ENCODE assay signal across 20 cellular contexts in genomic region chr3:177995733-177996085, GRCh38.
DNase-seq lines count a peak whose midpoint lies in the region; ATAC-seq, FAIRE-seq and TF ChIP-seq lines count a peak whose summit lies in the region.
"Had no signal": no experiment of that assay in that cellular context is flagged by ENCODE, and none has a peak within 500 bp of the region (broad histone marks: within the 10 kb centered on the region; RNA-seq: fewer than 3 reads in every experiment).

No MANE protein-coding gene starts in this region.

- H3K27ac ChIP-seq in CD4-positive, CD25-positive, alpha-beta regulatory T cell (ENCODE audit: insufficient read depth, low read length, poor library complexity, severe bottlenecking) = no peak overlapping the region
- peak overlapping the region; percentile 2 for H3K27ac ChIP-seq in osteoblast (ENCODE audit: low read depth, low read length)
- H3K27ac ChIP-seq in pancreas = no peak overlapping the region

- H3K9me3 ChIP-seq in CD4-positive, CD25-positive, alpha-beta regulatory T cell (ENCODE audit: control insufficient read depth in 2 of 2, low read length in 2 of 2) = peaks cover 7 to 8% of the 10 kb centered on the region in 2 experiments
- H3K9me3 ChIP-seq in osteoblast (ENCODE audit: low read depth, low read length) (no peaks in the 10 kb centered on the region), pancreas (no peaks in the 10 kb centered on the region)

- H3K4me3 ChIP-seq in CD4-positive, CD25-positive, alpha-beta regulatory T cell (ENCODE audit: low read depth, low read length) = no peak overlapping the region
- H3K4me3 ChIP-seq in osteoblast (ENCODE audit: insufficient read depth, low read length) = no peak overlapping the region
- no peak overlapping the region for H3K4me3 ChIP-seq in pancreas

- POLR2A ChIA-PET in activated CD4-positive, alpha-beta memory T cell treated with anti-CD3 and anti-CD28 coated beads for 36 hours (lab: Charles Lee) = no interaction called here
- POLR2A ChIA-PET in activated CD4-positive, alpha-beta memory T cell treated with anti-CD3 and anti-CD28 coated beads, Interleukin-2, amount 10 ng/mL, durations not matched to agents 7 days and 5 days (lab: Charles Lee) = no interaction called here

- TF ChIP-seq CTCF in osteoblast (IDR thresholded peaks at IDR 0.05; ENCODE audit: extremely low read depth, low read depth, low read length) = no peak
- no peak for TF ChIP-seq CTCF in pancreas (IDR thresholded peaks at IDR 0.05)

- H3K79me2 ChIP-seq in osteoblast (ENCODE audit: insufficient read depth, low read length) = no peaks in the 10 kb centered on the region

- no peaks in the 10 kb centered on the region for H3K36me3 ChIP-seq in CD4-positive, CD25-positive, alpha-beta regulatory T cell (ENCODE audit: control insufficient read depth, insufficient read depth, low read length)
- H3K36me3 ChIP-seq in osteoblast (ENCODE audit: insufficient read depth, low read length) = no peaks in the 10 kb centered on the region
- H3K36me3 ChIP-seq in pancreas = no peaks in the 10 kb centered on the region

- no peak for FAIRE-seq in pancreas (lab: Jason Lieb, UNC)
- FAIRE-seq: A204.1, GM12892 had no signal

- no peak overlapping the region for H3K4me3 Mint-ChIP-seq in activated CD4-positive, alpha-beta memory T cell treated with anti-CD3 and anti-CD28 coated beads for 36 hours
- no peak overlapping the region for H3K4me3 Mint-ChIP-seq in activated CD4-positive, alpha-beta memory T cell treated with anti-CD3 and anti-CD28 coated beads, Interleukin-2, amount 10 ng/mL, durations not matched to agents 7 days and 5 days
- no peak overlapping the region for H3K4me3 Mint-ChIP-seq in CD4-positive, CD25-positive, alpha-beta regulatory T cell
- no peak overlapping the region for H3K4me3 Mint-ChIP-seq in activated T-helper 2 cell treated with anti-CD3 and anti-CD28 coated beads, Interferon-gamma antibody, Interleukin-2, Interleukin-4, amounts not matched to agents 10 μg/mL and 5 μg/mL and 100 μg/mL, durations not matched to agents 14 hours and 24 hours and 36 hours (ENCODE audit: low read depth)
- H3K4me3 Mint-ChIP-seq: CD14-positive monocyte had no signal

- peak overlapping the region; percentile 21 for H3K27ac Mint-ChIP-seq in activated CD4-positive, alpha-beta memory T cell treated with anti-CD3 and anti-CD28 coated beads for 36 hours
- no peak overlapping the region for H3K27ac Mint-ChIP-seq in activated CD4-positive, alpha-beta memory T cell treated with anti-CD3 and anti-CD28 coated beads, Interleukin-2, amount 10 ng/mL, durations not matched to agents 7 days and 5 days
- H3K27ac Mint-ChIP-seq in CD4-positive, CD25-positive, alpha-beta regulatory T cell = peak overlapping the region in 2 of 3 donors; percentile 82 to 88
- peak overlapping the region; percentile 84 for H3K27ac Mint-ChIP-seq in activated T-helper 2 cell treated with anti-CD3 and anti-CD28 coated beads, Interferon-gamma antibody, Interleukin-2, Interleukin-4, amounts not matched to agents 10 μg/mL and 5 μg/mL and 100 μg/mL, durations not matched to agents 14 hours and 24 hours and 36 hours

- peaks cover 29% of the 10 kb centered on the region for H3K4me1 Mint-ChIP-seq in activated CD4-positive, alpha-beta memory T cell treated with anti-CD3 and anti-CD28 coated beads for 36 hours (ENCODE audit: low read depth)
- H3K4me1 Mint-ChIP-seq in activated CD4-positive, alpha-beta memory T cell treated with anti-CD3 and anti-CD28 coated beads, Interleukin-2, amount 10 ng/mL, durations not matched to agents 7 days and 5 days = peaks cover 7% of the 10 kb centered on the region
- peaks cover 7 to 33% (median 18%) of the 10 kb centered on the region in 4 donors for H3K4me1 Mint-ChIP-seq in CD4-positive, CD25-positive, alpha-beta regulatory T cell
- H3K4me1 Mint-ChIP-seq in activated T-helper 2 cell treated with anti-CD3 and anti-CD28 coated beads, Interferon-gamma antibody, Interleukin-2, Interleukin-4, amounts not matched to agents 10 μg/mL and 5 μg/mL and 100 μg/mL, durations not matched to agents 14 hours and 24 hours and 36 hours (ENCODE audit: low read depth) = peaks cover 27% of the 10 kb centered on the region

- DNase-seq in activated CD4-positive, alpha-beta memory T cell treated with anti-CD3 and anti-CD28 coated beads for 36 hours = no peak
- DNase-seq in activated CD4-positive, alpha-beta memory T cell treated with anti-CD3 and anti-CD28 coated beads, Interleukin-2, amount 10 ng/mL, durations not matched to agents 7 days and 5 days = no peak
- no peak for DNase-seq in CD4-positive, CD25-positive, alpha-beta regulatory T cell
- no peak for DNase-seq in activated T-helper 2 cell treated with anti-CD3 and anti-CD28 coated beads, Interferon-gamma antibody, Interleukin-2, Interleukin-4, amounts not matched to agents 10 μg/mL and 5 μg/mL and 100 μg/mL, durations not matched to agents 14 hours and 24 hours and 36 hours (ENCODE audit: low spot score)
- no peak for DNase-seq in osteoblast (ENCODE audit: insufficient read length, low spot score, missing footprints)
- no peak for DNase-seq in pancreas
- DNase-seq in activated CD8-positive, alpha-beta memory T cell treated with anti-CD3 and anti-CD28 coated beads, Interleukin-2, amount 50 U/mL, for 4 hours = no peak
- DNase-seq in stimulated activated CD4-positive, alpha-beta T cell treated with anti-CD3 and anti-CD28 coated beads, Interleukin-2, amount 100 ng/mL, for 24 hours = no peak
- DNase-seq: DND-41, GDM1, Karpas-422, NCI-H1105 treated with DMSO at 0.1 percent for 48 hours, NCI-H187, NCI-H446, NCI-H748 treated with DMSO at 0.1 percent for 48 hours, PC-3 had no signal

- no peak overlapping the region for H2AFZ ChIP-seq in osteoblast (ENCODE audit: low read length)

- no peaks in the 10 kb centered on the region for H3K27me3 ChIP-seq in CD4-positive, CD25-positive, alpha-beta regulatory T cell (ENCODE audit: control insufficient read depth, insufficient read depth, low read length)
- H3K27me3 ChIP-seq in osteoblast (ENCODE audit: insufficient read depth, low read length) (no peaks in the 10 kb centered on the region), pancreas (no peaks in the 10 kb centered on the region)

- peaks cover 11% of the 10 kb centered on the region for H3K36me3 Mint-ChIP-seq in activated CD4-positive, alpha-beta memory T cell treated with anti-CD3 and anti-CD28 coated beads for 36 hours
- H3K36me3 Mint-ChIP-seq in activated CD4-positive, alpha-beta memory T cell treated with anti-CD3 and anti-CD28 coated beads, Interleukin-2, amount 10 ng/mL, durations not matched to agents 7 days and 5 days (ENCODE audit: low read depth) = peaks cover 9% of the 10 kb centered on the region
- peaks cover 6% of the 10 kb centered on the region for H3K36me3 Mint-ChIP-seq in CD4-positive, CD25-positive, alpha-beta regulatory T cell
- H3K36me3 Mint-ChIP-seq in activated T-helper 2 cell treated with anti-CD3 and anti-CD28 coated beads, Interferon-gamma antibody, Interleukin-2, Interleukin-4, amounts not matched to agents 10 μg/mL and 5 μg/mL and 100 μg/mL, durations not matched to agents 14 hours and 24 hours and 36 hours (ENCODE audit: low read depth) = peaks cover 9% of the 10 kb centered on the region

- intact Hi-C loops in activated CD4-positive, alpha-beta memory T cell treated with anti-CD3 and anti-CD28 coated beads for 36 hours (cut with micrococcal nuclease) = loop anchor here (2.0 to 5.0 kb wide), 2 partner anchors 209 to 398 kb away; no protein-coding TSS in a partner anchor
- intact Hi-C loops in activated T-helper 2 cell treated with anti-CD3 and anti-CD28 coated beads, Interferon-gamma antibody, Interleukin-2, Interleukin-4, amounts not matched to agents 10 μg/mL and 5 μg/mL and 100 μg/mL, durations not matched to agents 14 hours and 24 hours and 36 hours (cut with micrococcal nuclease) = loop anchor here (1.0 to 10.0 kb wide), 7 partner anchors 9 to 941 kb away; no protein-coding TSS in a partner anchor
- intact Hi-C loops in pancreas (cut with DNase I) = no loop called here

- ATAC-seq in CD4-positive, CD25-positive, alpha-beta regulatory T cell (ENCODE audit: low read depth in 2 of 2) = no peak
- ATAC-seq in pancreas = no peak
- ATAC-seq: HCT116, PC-3 had no signal

- H4K20me1 ChIP-seq in osteoblast (ENCODE audit: insufficient read depth, low read length) = no peaks in the 10 kb centered on the region

- H3K27me3 Mint-ChIP-seq in activated CD4-positive, alpha-beta memory T cell treated with anti-CD3 and anti-CD28 coated beads for 36 hours = no peaks in the 10 kb centered on the region
- no peaks in the 10 kb centered on the region for H3K27me3 Mint-ChIP-seq in activated CD4-positive, alpha-beta memory T cell treated with anti-CD3 and anti-CD28 coated beads, Interleukin-2, amount 10 ng/mL, durations not matched to agents 7 days and 5 days
- H3K27me3 Mint-ChIP-seq in CD4-positive, CD25-positive, alpha-beta regulatory T cell = no peaks in the 10 kb centered on the region
- H3K27me3 Mint-ChIP-seq in activated T-helper 2 cell treated with anti-CD3 and anti-CD28 coated beads, Interferon-gamma antibody, Interleukin-2, Interleukin-4, amounts not matched to agents 10 μg/mL and 5 μg/mL and 100 μg/mL, durations not matched to agents 14 hours and 24 hours and 36 hours (ENCODE audit: low read depth) = no peaks in the 10 kb centered on the region

- no peak overlapping the region for H3K4me2 ChIP-seq in osteoblast (ENCODE audit: insufficient read depth, low read length)

- H3K4me1 ChIP-seq in CD4-positive, CD25-positive, alpha-beta regulatory T cell (ENCODE audit: control insufficient read depth, insufficient read depth, low read length, poor library complexity, severe bottlenecking) = no peaks in the 10 kb centered on the region
- H3K4me1 ChIP-seq in osteoblast (ENCODE audit: insufficient read depth, low read length) = peaks cover 7% of the 10 kb centered on the region
- no peaks in the 10 kb centered on the region for H3K4me1 ChIP-seq in pancreas

- H3K9me3 Mint-ChIP-seq in activated CD4-positive, alpha-beta memory T cell treated with anti-CD3 and anti-CD28 coated beads for 36 hours = peaks cover 14% of the 10 kb centered on the region
- peaks cover 5% of the 10 kb centered on the region for H3K9me3 Mint-ChIP-seq in activated CD4-positive, alpha-beta memory T cell treated with anti-CD3 and anti-CD28 coated beads, Interleukin-2, amount 10 ng/mL, durations not matched to agents 7 days and 5 days
- peaks cover 0 to 10% (median 4%) of the 10 kb centered on the region in 7 donors for H3K9me3 Mint-ChIP-seq in CD4-positive, CD25-positive, alpha-beta regulatory T cell
- H3K9me3 Mint-ChIP-seq in activated T-helper 2 cell treated with anti-CD3 and anti-CD28 coated beads, Interferon-gamma antibody, Interleukin-2, Interleukin-4, amounts not matched to agents 10 μg/mL and 5 μg/mL and 100 μg/mL, durations not matched to agents 14 hours and 24 hours and 36 hours = peaks cover 18% of the 10 kb centered on the region

- CTCF ChIA-PET in activated CD4-positive, alpha-beta memory T cell treated with anti-CD3 and anti-CD28 coated beads for 36 hours (lab: Charles Lee) = no interaction called here
- CTCF ChIA-PET in activated CD4-positive, alpha-beta memory T cell treated with anti-CD3 and anti-CD28 coated beads, Interleukin-2, amount 10 ng/mL, durations not matched to agents 7 days and 5 days (lab: Charles Lee) = no interaction called here

Comparison
In these comparisons a context has a peak if more than half of its experiments do, and no peak if none do; other contexts are left out.
1. intact Hi-C loops: an anchor here in activated CD4-positive, alpha-beta memory T cell treated with anti-CD3 and anti-CD28 coated beads for 36 hours (2.0 to 5.0 kb wide) and activated T-helper 2 cell treated with anti-CD3 and anti-CD28 coated beads, Interferon-gamma antibody, Interleukin-2, Interleukin-4, amounts not matched to agents 10 μg/mL and 5 μg/mL and 100 μg/mL, durations not matched to agents 14 hours and 24 hours and 36 hours (1.0 to 10.0 kb wide); none called in pancreas.